Comparison of ENCODE assay signal across 1 cellular context in genomic region chr10:132574288-132574687, GRCh38.
TF ChIP-seq lines count a peak whose summit lies in the region.

No MANE protein-coding gene starts in this region.

TF ChIP-seq in H1, 55 proteins besides CTCF, POLR2A, EP300 and RAD21:
- TF ChIP-seq TEAD4 (IDR thresholded peaks at IDR 0.05; ENCODE audit: low read depth, low read length) (no peak), TAF1 (IDR thresholded peaks at IDR 0.05; ENCODE audit: low read depth, low read length) (no peak), JUN (IDR thresholded peaks at IDR 0.05; ENCODE audit: low read depth, low read length) (no peak), ZNF274 (IDR thresholded peaks at IDR 0.05; ENCODE audit: borderline replicate concordance, extremely low read depth, low read length) (no peak), RFX5 (IDR thresholded peaks at IDR 0.05; ENCODE audit: borderline replicate concordance, low read depth, low read length) (no peak), CEBPB (IDR thresholded peaks at IDR 0.05; ENCODE audit: low read depth, low read length) (no peak), CBX8 (IDR thresholded peaks at IDR 0.05; ENCODE audit: borderline replicate concordance, low read depth, low read length) (no peak), PHF8 (conservative IDR thresholded peaks at IDR 0.05; ENCODE audit: low read depth, low read length) (no peak), ASH2L (IDR thresholded peaks at IDR 0.05; ENCODE audit: low read length) (no peak), RBBP5 (IDR thresholded peaks at IDR 0.05; ENCODE audit: borderline replicate concordance, low read depth, low read length) (no peak), EGR1 (IDR thresholded peaks at IDR 0.05; ENCODE audit: borderline replicate concordance, low read depth, low read length) (no peak), NRF1 (IDR thresholded peaks at IDR 0.05; ENCODE audit: low read depth, low read length) (no peak), TAF7 (optimal IDR thresholded peaks at IDR 0.05; ENCODE audit: borderline replicate concordance, low read depth, low read length) (no peak)
- TF ChIP-seq, protein P1, sequence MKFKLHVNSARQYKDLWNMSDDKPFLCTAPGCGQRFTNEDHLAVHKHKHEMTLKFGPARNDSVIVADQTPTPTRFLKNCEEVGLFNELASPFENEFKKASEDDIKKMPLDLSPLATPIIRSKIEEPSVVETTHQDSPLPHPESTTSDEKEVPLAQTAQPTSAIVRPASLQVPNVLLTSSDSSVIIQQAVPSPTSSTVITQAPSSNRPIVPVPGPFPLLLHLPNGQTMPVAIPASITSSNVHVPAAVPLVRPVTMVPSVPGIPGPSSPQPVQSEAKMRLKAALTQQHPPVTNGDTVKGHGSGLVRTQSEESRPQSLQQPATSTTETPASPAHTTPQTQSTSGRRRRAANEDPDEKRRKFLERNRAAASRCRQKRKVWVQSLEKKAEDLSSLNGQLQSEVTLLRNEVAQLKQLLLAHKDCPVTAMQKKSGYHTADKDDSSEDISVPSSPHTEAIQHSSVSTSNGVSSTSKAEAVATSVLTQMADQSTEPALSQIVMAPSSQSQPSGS (IDR thresholded peaks at IDR 0.05; ENCODE audit: low read length), result no peak
